Comparison of ENCODE assay signal across 18 cellular contexts in the genomic region with DNA sequence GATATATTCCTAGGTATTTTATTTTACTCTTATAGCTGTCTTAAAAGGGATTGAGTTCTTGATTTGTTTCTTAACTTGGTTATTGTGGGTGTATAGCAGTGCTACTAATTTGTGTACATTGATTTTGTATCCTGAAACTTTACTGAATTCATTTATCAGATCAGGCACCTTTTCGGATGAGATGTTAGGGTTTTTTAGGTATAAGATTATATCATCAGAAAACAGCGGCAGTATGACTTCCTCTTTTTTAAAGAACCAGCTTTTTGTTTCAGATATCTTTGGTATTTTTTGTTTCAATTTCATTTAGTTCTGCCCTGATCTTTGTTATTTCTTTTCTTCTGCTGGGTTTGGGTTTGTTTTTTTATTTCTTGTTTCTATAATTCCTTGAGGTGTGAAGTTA.
DNase-seq lines count a peak whose midpoint lies in the region; ATAC-seq, FAIRE-seq and TF ChIP-seq lines count a peak whose summit lies in the region.
"Had no signal": no experiment of that assay in that cellular context is flagged by ENCODE, and none has a peak within 500 bp of the region (broad histone marks: within the 10 kb centered on the region; RNA-seq: fewer than 3 reads in every experiment).

No MANE protein-coding gene starts in this region.

- no TSS peak for BruUV-seq in K562 (replicated peaks; lab: Mats Ljungman, UMichigan)

- TF ChIP-seq EP300 in K562 (IDR thresholded peaks at IDR 0.05; ENCODE audit: low read length), result no peak

- TF ChIP-seq CTCF in K562 (IDR thresholded peaks at IDR 0.05 in 2 of 3, conservative IDR thresholded peaks at IDR 0.05 in 1 of 3; ENCODE audit: insufficient read depth in 2 of 3, low read depth in 1 of 3, low read length in 3 of 3) (no peak), body of pancreas (IDR thresholded peaks at IDR 0.05) (no peak)

- H3K4me2 ChIP-seq in K562 (ENCODE audit: insufficient read depth, low read length), result no peak overlapping the region
- H3K4me2 ChIP-seq: BLaER1 had no signal

- CTCF ChIA-PET in K562 (lab: Yijun Ruan, JAX; ENCODE audit: low intra/inter-chr PET ratio), result no interaction called here

- in situ Hi-C loops in K562 (cut with MboI), result no loop called here

- H3K9me1 ChIP-seq in K562 (ENCODE audit: control insufficient read depth, insufficient read depth, low read length), result no peaks in the 10 kb centered on the region

- H3K36me3 ChIP-seq in K562 (ENCODE audit: control insufficient read depth, insufficient read depth, low read length), result no peaks in the 10 kb centered on the region
- H3K36me3 ChIP-seq in body of pancreas (replicated peaks in 1 of 2; ENCODE audit: insufficient read depth in 1 of 2, low read depth in 2 of 2), result no peaks in the 10 kb centered on the region
- H3K36me3 ChIP-seq: ascending aorta, BLaER1, colonic mucosa had no signal

- POLR2A ChIA-PET in K562 (lab: Yijun Ruan, JAX), result interaction anchor here (0.8 kb wide), 1 partner anchor 26 kb away, joined by 3 read pairs; no protein-coding TSS in a partner anchor

- intact Hi-C loops in K562 (cut with micrococcal nuclease), result no loop called here
- intact Hi-C loops in body of pancreas (cut with DNase I), result no loop called here

- no peak for TF ChIP-seq RAD21 in K562 (CRISPR knock-in tag; conservative IDR thresholded peaks at IDR 0.05 in 1 of 2, IDR thresholded peaks at IDR 0.05 in 1 of 2)

- WGBS in K562 (ENCODE audit: insufficient coverage, low coverage, missing lambda C conversion rate), result 7% methylated on average over 2 of the region's 2 CpGs
- 56 to 59% methylated on average over 2 of the region's 2 CpGs for WGBS in body of pancreas, 2 donors

- no peak overlapping the region for H2AFZ ChIP-seq in K562 (ENCODE audit: low read depth, low read length)

- no peaks in the 10 kb centered on the region for H3K79me2 ChIP-seq in K562 (ENCODE audit: control insufficient read depth, insufficient read depth, low read length)

- H3K9ac ChIP-seq in K562 (ENCODE audit: insufficient read depth in 1 of 2, low read depth in 2 of 2, low read length in 2 of 2), result no peak overlapping the region
- H3K9ac ChIP-seq: BLaER1 had no signal

- no peak for DNase-seq in K562 (ENCODE audit: extremely low read depth in 1 of 4, low spot score in 3 of 4)
- no peak for DNase-seq in body of pancreas
- DNase-seq in NCI-H526 treated with DMSO at 0.1 percent for 48 hours (lab: John Stamatoyannopoulos, UW), result no peak
- no peak for DNase-seq in NCI-H2227 (lab: John Stamatoyannopoulos, UW; ENCODE audit: unreplicated experiment)
- DNase-seq: activated effector memory CD4-positive, alpha-beta T cell treated with Interleukin-2 at 50 U/mL for 16 hours; colonic mucosa; DMS153; immature natural killer cell; mesenchymal stem cell; NCI-H1105 treated with DMSO at 0.1 percent for 48 hours; NCI-H345; stimulated activated CD4-positive, alpha-beta T cell treated with anti-CD3 and anti-CD28 coated beads, Interleukin-15, amount 100 ng/mL, for 24 hours had no signal

- H4K20me1 ChIP-seq in K562 (replicated peaks; ENCODE audit: control insufficient read depth, insufficient read depth, low read length), result no peaks in the 10 kb centered on the region
- H4K20me1 ChIP-seq: BLaER1 had no signal

- no peak for TF ChIP-seq POLR2A in K562 (conservative IDR thresholded peaks at IDR 0.05)
- TF ChIP-seq POLR2A in body of pancreas (IDR thresholded peaks at IDR 0.05), result no peak

- no peak overlapping the region for H3K27ac ChIP-seq in K562 (ENCODE audit: extremely low read depth, low read depth, low read length)
- no peak overlapping the region for H3K27ac ChIP-seq in body of pancreas
- H3K27ac ChIP-seq: ascending aorta, BLaER1, colonic mucosa had no signal

- no peaks in the 10 kb centered on the region for H3K27me3 ChIP-seq in K562 (ENCODE audit: control insufficient read depth in 2 of 2, insufficient read depth in 2 of 2, low read length in 2 of 2)
- H3K27me3 ChIP-seq in body of pancreas, result no peaks in the 10 kb centered on the region
- H3K27me3 ChIP-seq: ascending aorta, BLaER1, colonic mucosa had no signal

- H3K9me3 ChIP-seq in K562 (replicated peaks; ENCODE audit: control insufficient read depth, insufficient read depth, low read depth, low read length) (no peaks in the 10 kb centered on the region), body of pancreas (no peaks in the 10 kb centered on the region)
- H3K9me3 ChIP-seq: ascending aorta, BLaER1, colonic mucosa had no signal

- H3K4me1 ChIP-seq in K562 (replicated peaks in 1 of 2; ENCODE audit: control insufficient read depth in 2 of 2, insufficient read depth in 2 of 2, low read length in 2 of 2) (no peaks in the 10 kb centered on the region), body of pancreas (no peaks in the 10 kb centered on the region)
- H3K4me1 ChIP-seq: ascending aorta, BLaER1, colonic mucosa had no signal

- no peak overlapping the region for H3K4me3 ChIP-seq in K562
- no peak overlapping the region for H3K4me3 ChIP-seq in body of pancreas
- H3K4me3 ChIP-seq: ascending aorta, BLaER1, colonic mucosa had no signal

- no peak for FAIRE-seq in K562 (lab: Jason Lieb, UNC)
- FAIRE-seq: H1 had no signal

- ATAC-seq in GM19455 (IDR thresholded peaks at IDR 0.05; ENCODE audit: unreplicated experiment) (peak; percentile 66), HG02981 (IDR thresholded peaks at IDR 0.05; ENCODE audit: unreplicated experiment) (peak; percentile 76), HG03571 (IDR thresholded peaks at IDR 0.05; ENCODE audit: unreplicated experiment) (peak; percentile 63), K562 (no peak), body of pancreas (no peak)

TF ChIP-seq in K562, 482 proteins besides CTCF, POLR2A, EP300 and RAD21:
- peak; percentile 57; the same call in 1 of the 2 replicates for TF ChIP-seq ZBTB40 (IDR thresholded peaks at IDR 0.05)
- TF ChIP-seq ZBTB40 (CRISPR knock-in tag; IDR thresholded peaks at IDR 0.05), result no peak
- peak; percentile 45; the same call in 1 of the 2 replicates for TF ChIP-seq ARID1B (IDR thresholded peaks at IDR 0.05)
- no peak for TF ChIP-seq NR4A1 (CRISPR knock-in tag; IDR thresholded peaks at IDR 0.05)
- TF ChIP-seq NR4A1 (tag; IDR thresholded peaks at IDR 0.05), result no peak
- peak; percentile 88 for TF ChIP-seq SPI1 (IDR thresholded peaks at IDR 0.05; ENCODE audit: borderline replicate concordance, low read depth, low read length)
- no peak for TF ChIP-seq ZKSCAN3 (CRISPR knock-in tag; IDR thresholded peaks at IDR 0.05)
- no peak for TF ChIP-seq RFX1 (IDR thresholded peaks at IDR 0.05)

Comparison
In these comparisons a context has a peak if more than half of its experiments do, and no peak if none do; other contexts are left out.
1. ATAC-seq: peak in GM19455 (single experiment), HG02981 (single experiment) and HG03571 (single experiment); none in K562 (single experiment) and body of pancreas (single experiment).